In genomic region chr6:35804996-35805736, GRCh38 we compare ENCODE assay signal across 1 cellular context.
TF ChIP-seq lines count a peak whose summit lies in the region.

Gene LHFPL5, plus strand, starts transcription at chr6:35805352. Its CDS starts 319 bp downstream, at chr6:35805671.

TF ChIP-seq in WTC11, 78 proteins besides CTCF, POLR2A, EP300 and RAD21 (continued from another document and continues in another):
- TF ChIP-seq ZNF281 (CRISPR knock-in tag; IDR thresholded peaks at IDR 0.05): peak; percentile 95
- TF ChIP-seq ETV6 (CRISPR knock-in tag; IDR thresholded peaks at IDR 0.05): peak; percentile 93
- TF ChIP-seq MAX (CRISPR knock-in tag; IDR thresholded peaks at IDR 0.05): peak; percentile 68; the same call in 1 of the 2 replicates
- TF ChIP-seq ZSCAN18 (CRISPR knock-in tag; IDR thresholded peaks at IDR 0.05): no peak
- TF ChIP-seq ZNF671 (CRISPR knock-in tag; IDR thresholded peaks at IDR 0.05): no peak
- peak; percentile 92 for TF ChIP-seq FOXK1 (CRISPR knock-in tag; IDR thresholded peaks at IDR 0.05)
- peak; percentile 71; the same call in 1 of the 2 replicates for TF ChIP-seq ZNF512 (CRISPR knock-in tag; IDR thresholded peaks at IDR 0.05; ENCODE audit: borderline replicate concordance)
- TF ChIP-seq AR (CRISPR knock-in tag; IDR thresholded peaks at IDR 0.05): no peak
- no peak for TF ChIP-seq USF2 (CRISPR knock-in tag; IDR thresholded peaks at IDR 0.05)
- no peak for TF ChIP-seq NR3C1 (CRISPR knock-in tag; conservative IDR thresholded peaks at IDR 0.05; ENCODE audit: low read depth)
- no peak for TF ChIP-seq CDX4 (CRISPR knock-in tag; IDR thresholded peaks at IDR 0.05; ENCODE audit: borderline replicate concordance)
- TF ChIP-seq SOX15 (CRISPR knock-in tag; IDR thresholded peaks at IDR 0.05): no peak
- peak; percentile 94 for TF ChIP-seq SMAD3 (CRISPR knock-in tag; IDR thresholded peaks at IDR 0.05; ENCODE audit: borderline replicate concordance)
- TF ChIP-seq STAT6 (CRISPR knock-in tag; conservative IDR thresholded peaks at IDR 0.05; ENCODE audit: low read depth): no peak
- peak; percentile 90 for TF ChIP-seq NFE2L1 (CRISPR knock-in tag; IDR thresholded peaks at IDR 0.05)
- peak; percentile 97 for TF ChIP-seq ARID4B (CRISPR knock-in tag; IDR thresholded peaks at IDR 0.05; ENCODE audit: borderline replicate concordance)
- TF ChIP-seq MXD4 (CRISPR knock-in tag; IDR thresholded peaks at IDR 0.05; ENCODE audit: borderline replicate concordance): no peak
- TF ChIP-seq NFYB (CRISPR knock-in tag; conservative IDR thresholded peaks at IDR 0.05; ENCODE audit: low read depth): peak; percentile 45
- no peak for TF ChIP-seq NR1H2 (CRISPR knock-in tag; IDR thresholded peaks at IDR 0.05)
- TF ChIP-seq E2F1 (CRISPR knock-in tag; IDR thresholded peaks at IDR 0.05): peak; percentile 89; the same call in 1 of the 2 replicates
- TF ChIP-seq CBFB (CRISPR knock-in tag; IDR thresholded peaks at IDR 0.05; ENCODE audit: low read depth): no peak
- TF ChIP-seq ATF6 (CRISPR knock-in tag; IDR thresholded peaks at IDR 0.05): no peak
- no peak for TF ChIP-seq ZNF396 (CRISPR knock-in tag; IDR thresholded peaks at IDR 0.05; ENCODE audit: borderline replicate concordance)
- peak; percentile 89 for TF ChIP-seq GABPB1 (CRISPR knock-in tag; IDR thresholded peaks at IDR 0.05)
- TF ChIP-seq GTF2I (CRISPR knock-in tag; conservative IDR thresholded peaks at IDR 0.05): no peak
- peak; percentile 44; the same call in 1 of the 2 replicates for TF ChIP-seq ATF2 (CRISPR knock-in tag; IDR thresholded peaks at IDR 0.05; ENCODE audit: borderline replicate concordance, low read depth)
- TF ChIP-seq JUN (CRISPR knock-in tag; IDR thresholded peaks at IDR 0.05): peak; percentile 93
- no peak; the same call in 1 of the 2 replicates for TF ChIP-seq MLX (CRISPR knock-in tag; IDR thresholded peaks at IDR 0.05)
